Comparison of ENCODE assay signal across 8 cellular contexts in genomic region chr10:54477738-54478137, GRCh38.
"Had no signal": no experiment of that assay in that cellular context is flagged by ENCODE, and none has a peak within 500 bp of the region (broad histone marks: within the 10 kb centered on the region; RNA-seq: fewer than 3 reads in every experiment).

No MANE protein-coding gene starts in this region.

- H3K27ac ChIP-seq: GM23248 had no signal

- H3K9ac ChIP-seq: GM23248 had no signal

- FAIRE-seq: H54, HTR-8/SVneo had no signal

- H2AFZ ChIP-seq: GM23248 had no signal

- H3K4me3 ChIP-seq: GM23248 had no signal

- DNase-seq: GM23248, GOT3, H9, HCEC 1CT, Kasumi-1, KG1 had no signal
